In the genomic region with DNA sequence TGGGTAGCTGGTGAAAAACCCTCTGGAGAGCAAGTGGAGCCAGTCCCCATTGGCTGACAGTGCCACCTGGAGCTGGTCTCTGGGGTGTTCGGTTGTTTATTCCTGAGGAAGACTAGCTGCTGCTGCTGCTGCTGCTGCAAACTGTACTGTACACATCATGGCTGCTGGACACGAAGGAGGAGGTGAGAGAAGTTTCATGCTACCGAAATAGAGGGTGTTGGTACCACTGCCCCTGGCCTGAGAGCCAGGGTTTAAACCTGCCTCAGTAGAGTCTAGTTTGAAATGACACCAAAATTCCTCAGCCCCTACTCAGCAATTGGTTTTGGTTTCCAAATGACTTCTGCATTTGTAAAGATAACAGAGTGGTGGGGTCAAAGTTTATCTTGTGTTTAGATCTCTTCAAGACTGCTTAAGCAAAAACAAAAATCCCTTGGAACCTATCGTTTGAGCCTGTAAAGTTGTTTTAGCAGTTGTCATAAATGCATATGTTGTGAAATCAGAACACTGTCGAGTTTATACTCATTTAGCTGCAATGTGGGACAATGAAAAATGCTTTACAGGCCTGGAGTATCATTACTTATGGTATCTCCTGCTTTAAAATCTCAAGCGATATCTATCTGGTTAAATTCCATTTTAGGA, we compare ENCODE assay signal across 8 cellular contexts. TPM values are rescaled to one million over a fixed set of nuclear protein-coding genes. Genes with fewer than 3 reads are reported as not detected.
A peak's percentile ranks its signal among the peaks of the same experiment; 100 is the strongest.
DNase-seq lines count a peak whose midpoint lies in the region; ATAC-seq and TF ChIP-seq lines count a peak whose summit lies in the region.

No MANE protein-coding gene starts in this region.

- in situ Hi-C loops in transverse colon (cut with MboI; ENCODE audit: low pct_ligation_motif_present in 1 of 4, low pct_unique_long_range_greater_than_20kb in 1 of 4, low sequenced_read_pairs in 3 of 4), result no loop called here

- H3K9me3 ChIP-seq in transverse colon, result no peaks in the 10 kb centered on the region

- peak overlapping the region; percentile 72 to 80 for H3K27ac Mint-ChIP-seq in effector memory CD8-positive, alpha-beta T cell

- no peak for TF ChIP-seq EP300 in transverse colon (IDR thresholded peaks at IDR 0.05; ENCODE audit: low read depth)

- peaks cover 24% of the 10 kb centered on the region for H3K36me3 Mint-ChIP-seq in effector memory CD8-positive, alpha-beta T cell (ENCODE audit: insufficient read depth)

- peaks cover 0 to 20% (median 0%) of the 10 kb centered on the region in 4 donors for H3K36me3 ChIP-seq in transverse colon

- H3K27me3 ChIP-seq in transverse colon, result no peaks in the 10 kb centered on the region

- WGBS in transverse colon (ENCODE audit: low coverage in 1 of 2), 2 donors, result 29 to 30% methylated on average over 4 to 6 of the region's 6 CpGs

- peak; percentile 38 for TF ChIP-seq POLR2A in GM19193 (IDR thresholded peaks at IDR 0.05; ENCODE audit: extremely low read depth, insufficient read depth, insufficient read length)
- TF ChIP-seq POLR2A in transverse colon (IDR thresholded peaks at IDR 0.05), result no peak

- H3K4me1 ChIP-seq in transverse colon, result peaks cover 0 to 24% (median 8%) of the 10 kb centered on the region in 4 donors

- peaks cover 9 to 20% of the 10 kb centered on the region in 2 donors for H3K4me1 Mint-ChIP-seq in effector memory CD8-positive, alpha-beta T cell (ENCODE audit: low read depth in 2 of 2)

- H3K9me3 Mint-ChIP-seq in effector memory CD8-positive, alpha-beta T cell, result no peaks in the 10 kb centered on the region

- H3K4me3 ChIP-seq in transverse colon, result no peak overlapping the region

- DNase-seq in A172 (ENCODE audit: low spot score), result peak; percentile 41
- DNase-seq in OCI-M1 (lab: John Stamatoyannopoulos, UW), result peak; percentile 71
- no peak for DNase-seq in effector memory CD8-positive, alpha-beta T cell
- peak; percentile 27 for DNase-seq in transverse colon
- DNase-seq in NCI-H1694 treated with DMSO at 0.1 percent for 48 hours (lab: John Stamatoyannopoulos, UW), result no peak
- no peak for DNase-seq in 8988T

- peak overlapping the region in 2 of 4 donors; percentile 10 to 17 for H3K27ac ChIP-seq in transverse colon

- peak; percentile 43 for ATAC-seq in effector memory CD8-positive, alpha-beta T cell (replicated peaks)
- no peak for ATAC-seq in GM19324 (IDR thresholded peaks at IDR 0.05; ENCODE audit: low FRiP score, unreplicated experiment)

- H3K4me3 Mint-ChIP-seq in effector memory CD8-positive, alpha-beta T cell, result peak overlapping the region; percentile 15 to 25

- peak in 1 of 5 experiments; percentile 7 for TF ChIP-seq CTCF in transverse colon (IDR thresholded peaks at IDR 0.05)

- intact Hi-C loops in transverse colon (cut with DNase I; ENCODE audit: low total_unique reads), result no loop called here

- H3K27me3 Mint-ChIP-seq in effector memory CD8-positive, alpha-beta T cell, result no peaks in the 10 kb centered on the region

RNA-seq across cellular contexts. Expression of gene CYB5B, which starts 40.8 kb away (rescaled TPM):
- 213 and 231 TPM in 2 replicates for total RNA-seq in A172 (2014; rRNA removed; shearing (Covaris generic))
- 10 to 100 TPM; 30.3 to 60.5 (median 42.4) TPM for total RNA-seq in transverse colon

Comparison
In these comparisons a context has a peak if more than half of its experiments do, and no peak if none do; other contexts are left out.
1. DNase-seq: peak in A172 (single experiment), OCI-M1 (single experiment) and transverse colon (single experiment); none in effector memory CD8-positive, alpha-beta T cell (0 of 3), NCI-H1694 treated with DMSO at 0.1 percent for 48 hours (single experiment) and 8988T (single experiment).